ENCODE assay signal across 8 cellular contexts in the genomic region with DNA sequence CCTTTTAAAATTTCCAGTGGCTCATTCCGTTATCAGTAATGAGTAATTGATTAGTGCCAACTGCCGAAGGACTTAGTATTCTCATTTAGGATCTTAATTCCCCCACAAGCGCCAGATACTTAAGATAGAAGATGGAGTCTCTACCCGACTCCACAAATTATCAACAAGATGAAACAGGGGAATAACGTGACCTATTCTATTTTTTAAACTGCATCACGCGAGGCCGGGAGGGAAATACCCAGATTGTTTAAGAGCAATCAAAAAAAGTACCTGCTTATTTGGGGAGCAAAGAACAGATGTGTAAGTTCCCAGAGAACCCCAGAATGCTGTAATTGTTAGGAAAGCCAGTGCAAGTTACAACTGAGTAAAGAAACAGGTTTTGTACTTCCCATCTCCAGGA. TPM values are rescaled to one million over a fixed set of nuclear protein-coding genes. Genes with fewer than 3 reads are reported as not detected.
DNase-seq lines count a peak whose midpoint lies in the region; ATAC-seq, FAIRE-seq and TF ChIP-seq lines count a peak whose summit lies in the region.

No MANE protein-coding gene starts in this region.

- H3K9me3 Mint-ChIP-seq in Caco-2 (ENCODE audit: unreplicated experiment): no peaks in the 10 kb centered on the region

- DNase-seq in Caco-2 (no peak), Karpas-422 (no peak), coronary artery (ENCODE audit: low spot score) (no peak), ovary (no peak), frontal cortex (ENCODE audit: low spot score in 2 of 2) (no peak)
- DNase-seq in effector CD8-positive, alpha-beta T cell (lab: John Stamatoyannopoulos, UW): no peak

- peak overlapping the region; percentile 75 for H3K9ac ChIP-seq in Karpas-422 (ENCODE audit: low read length)

- H3K4me3 ChIP-seq in Caco-2 (ENCODE audit: low read depth, low read length): peak overlapping the region; percentile 60
- peak overlapping the region; percentile 76 for H3K4me3 ChIP-seq in Karpas-422 (ENCODE audit: low read length)
- H3K4me3 ChIP-seq in coronary artery: peak overlapping the region; percentile 92
- peak overlapping the region; percentile 63 for H3K4me3 ChIP-seq in ovary

- no peaks in the 10 kb centered on the region for H3K4me1 ChIP-seq in Caco-2
- H3K4me1 ChIP-seq in Karpas-422 (ENCODE audit: low read length): peaks cover 24% of the 10 kb centered on the region
- H3K4me1 ChIP-seq in ovary (ENCODE audit: insufficient read depth): no peaks in the 10 kb centered on the region

- H3K79me2 ChIP-seq in Karpas-422 (ENCODE audit: low read length): no peaks in the 10 kb centered on the region

- H3K27ac ChIP-seq in Karpas-422 (ENCODE audit: low read length) (no peak overlapping the region), coronary artery (peak overlapping the region; percentile 95 to 97), ovary (peak overlapping the region; percentile 85 to 98)

- TF ChIP-seq POLR2A in ovary (IDR thresholded peaks at IDR 0.05): no peak

- H3K36me3 ChIP-seq in Caco-2 (ENCODE audit: control insufficient read depth, insufficient read depth, low read length) (no peaks in the 10 kb centered on the region), Karpas-422 (ENCODE audit: insufficient read depth, low read length) (no peaks in the 10 kb centered on the region), ovary (no peaks in the 10 kb centered on the region)

- H3K27me3 Mint-ChIP-seq in Caco-2 (ENCODE audit: insufficient read depth, unreplicated experiment): no peaks in the 10 kb centered on the region

- H3K27me3 ChIP-seq in Caco-2 (replicated peaks; ENCODE audit: control insufficient read depth, insufficient read depth, low read length) (no peaks in the 10 kb centered on the region), Karpas-422 (ENCODE audit: low read length) (no peaks in the 10 kb centered on the region; the same call in 1 of the 2 replicates), ovary (no peaks in the 10 kb centered on the region)

- WGBS in ovary, 3 donors: 8 to 23% (median 11%) methylated on average over 8 of the region's 8 CpGs

- H2AFZ ChIP-seq in Karpas-422 (ENCODE audit: low read length): peak overlapping the region; percentile 100

- POLR2A ChIA-PET in Caco-2 (lab: Charles Lee): interaction anchor here (1.4 kb wide), 1 partner anchor 149 kb away, joined by 8 read pairs; no protein-coding TSS in a partner anchor

- ATAC-seq in GM19455 (IDR thresholded peaks at IDR 0.05; ENCODE audit: unreplicated experiment) (no peak), GM18519 (IDR thresholded peaks at IDR 0.05; ENCODE audit: low FRiP score, unreplicated experiment) (no peak)

- H4K20me1 ChIP-seq in Karpas-422 (ENCODE audit: insufficient read depth, low read depth, low read length): no peaks in the 10 kb centered on the region

- CTCF ChIA-PET in Caco-2 (lab: Charles Lee): interaction anchor here (1.4 to 2.3 kb wide), 5 partner anchors 53 to 243 kb away, joined by 3 to 188 read pairs (median 7); partner anchors contain the start of gene MAP7

- TF ChIP-seq EP300 in ovary (IDR thresholded peaks at IDR 0.05): no peak

- no peak for FAIRE-seq in frontal cortex (lab: Jason Lieb, UNC)

- TF ChIP-seq CTCF in Caco-2 (IDR thresholded peaks at IDR 0.05; ENCODE audit: insufficient read depth in 1 of 2, low read depth in 1 of 2, low read length in 1 of 2, severe bottlenecking in 1 of 2, unreplicated experiment in 1 of 2) (no peak), coronary artery (IDR thresholded peaks at IDR 0.05) (no peak), ovary (IDR thresholded peaks at IDR 0.05) (no peak)

- no peak overlapping the region for H3K27ac Mint-ChIP-seq in Caco-2 (ENCODE audit: unreplicated experiment)

- H3K9me2 ChIP-seq in Karpas-422 (replicated peaks; ENCODE audit: insufficient read depth, low read length): no peaks in the 10 kb centered on the region

- H3K9me3 ChIP-seq in Caco-2 (no peaks in the 10 kb centered on the region), Karpas-422 (ENCODE audit: low read length) (no peaks in the 10 kb centered on the region), ovary (no peaks in the 10 kb centered on the region)

- no peaks in the 10 kb centered on the region for H3K36me3 Mint-ChIP-seq in Caco-2 (ENCODE audit: insufficient read depth, unreplicated experiment)

- H3K4me2 ChIP-seq in Karpas-422 (ENCODE audit: low read depth, low read length, poor library complexity, severe bottlenecking): peak overlapping the region; percentile 96

- intact Hi-C loops in Caco-2 (cut with micrococcal nuclease; ENCODE audit: unreplicated experiment) (loop anchor here (1.0 to 5.0 kb wide), 2 partner anchors 136 to 149 kb away; no protein-coding TSS in a partner anchor), ovary (cut with DNase I) (loop anchor here (2.0 to 10.0 kb wide), 5 partner anchors 106 to 211 kb away; no protein-coding TSS in a partner anchor)

- TSS peak; percentile 30 for BruUV-seq in Caco-2 (replicated peaks; lab: Mats Ljungman, UMichigan)

- no peaks in the 10 kb centered on the region for H3K4me1 Mint-ChIP-seq in Caco-2 (ENCODE audit: low read depth, unreplicated experiment)

- H3K4me3 Mint-ChIP-seq in Caco-2 (ENCODE audit: unreplicated experiment): peak overlapping the region; percentile 99

RNA-seq across cellular contexts. Expression of gene MAP3K5, which starts 1.1 kb away (rescaled TPM):
- total RNA-seq in Caco-2 (2022) (2.1 and 2.3 TPM in 2 replicates), ovary (100 to 1,000 TPM in 3 of 7 donors, 10 to 100 TPM in 4; 37.0 to 217 (median 92.0) TPM), frontal cortex (18.3 TPM)
- total RNA-seq in Karpas-422 (2014; rRNA removed; shearing (Covaris generic); ENCODE audit: low replicate concordance): 1.0 and 1.1 TPM in 2 replicates
- 10 to 100 TPM; 60.6 to 61.7 TPM for polyA plus RNA-seq in ovary

RNA-seq across cellular contexts. Expression of gene PEX7, which starts 29.0 kb away (rescaled TPM):
- total RNA-seq in Caco-2 (2022) (6.1 and 6.4 TPM in 2 replicates), ovary (1 to 10 TPM; 5.7 to 9.8 (median 6.7) TPM), frontal cortex (6.1 TPM)
- 13.6 and 18.0 TPM in 2 replicates for total RNA-seq in Karpas-422 (2014; rRNA removed; shearing (Covaris generic); ENCODE audit: low replicate concordance)
- 10 to 100 TPM in 1 of 2 donors, 1 to 10 TPM in 1; 7.2 to 13.8 TPM for polyA plus RNA-seq in ovary
